ENCODE assay signal across 1 cellular context in genomic region chr13:44989071-44989889, GRCh38.
TF ChIP-seq lines count a peak whose summit lies in the region.

A gene with protein sequence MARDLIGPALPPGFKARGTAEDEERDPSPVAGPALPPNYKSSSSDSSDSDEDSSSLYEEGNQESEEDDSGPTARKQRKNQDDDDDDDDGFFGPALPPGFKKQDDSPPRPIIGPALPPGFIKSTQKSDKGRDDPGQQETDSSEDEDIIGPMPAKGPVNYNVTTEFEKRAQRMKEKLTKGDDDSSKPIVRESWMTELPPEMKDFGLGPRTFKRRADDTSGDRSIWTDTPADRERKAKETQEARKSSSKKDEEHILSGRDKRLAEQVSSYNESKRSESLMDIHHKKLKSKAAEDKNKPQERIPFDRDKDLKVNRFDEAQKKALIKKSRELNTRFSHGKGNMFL (plus strand): TSS chr13:44989538. CDS start chr13:44989655, 117 bp downstream.
TSS of gene NUFIP1 (minus strand) at chr13:44989471. CDS start at chr13:44989436, 35 bp downstream.

TF ChIP-seq in HepG2, 621 proteins besides CTCF, POLR2A, EP300 and RAD21 (continued from another document and continues in another):
- TF ChIP-seq, protein P1, sequence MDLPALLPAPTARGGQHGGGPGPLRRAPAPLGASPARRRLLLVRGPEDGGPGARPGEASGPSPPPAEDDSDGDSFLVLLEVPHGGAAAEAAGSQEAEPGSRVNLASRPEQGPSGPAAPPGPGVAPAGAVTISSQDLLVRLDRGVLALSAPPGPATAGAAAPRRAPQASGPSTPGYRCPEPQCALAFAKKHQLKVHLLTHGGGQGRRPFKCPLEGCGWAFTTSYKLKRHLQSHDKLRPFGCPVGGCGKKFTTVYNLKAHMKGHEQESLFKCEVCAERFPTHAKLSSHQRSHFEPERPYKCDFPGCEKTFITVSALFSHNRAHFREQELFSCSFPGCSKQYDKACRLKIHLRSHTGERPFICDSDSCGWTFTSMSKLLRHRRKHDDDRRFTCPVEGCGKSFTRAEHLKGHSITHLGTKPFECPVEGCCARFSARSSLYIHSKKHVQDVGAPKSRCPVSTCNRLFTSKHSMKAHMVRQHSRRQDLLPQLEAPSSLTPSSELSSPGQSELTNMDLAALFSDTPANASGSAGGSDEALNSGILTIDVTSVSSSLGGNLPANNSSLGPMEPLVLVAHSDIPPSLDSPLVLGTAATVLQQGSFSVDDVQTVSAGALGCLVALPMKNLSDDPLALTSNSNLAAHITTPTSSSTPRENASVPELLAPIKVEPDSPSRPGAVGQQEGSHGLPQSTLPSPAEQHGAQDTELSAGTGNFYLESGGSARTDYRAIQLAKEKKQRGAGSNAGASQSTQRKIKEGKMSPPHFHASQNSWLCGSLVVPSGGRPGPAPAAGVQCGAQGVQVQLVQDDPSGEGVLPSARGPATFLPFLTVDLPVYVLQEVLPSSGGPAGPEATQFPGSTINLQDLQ (CRISPR knock-in tag; IDR thresholded peaks at IDR 0.05) = 0 out of 2 replicates have a peak, but pooled peaks have one; percentile 58
- TF ChIP-seq ZBTB7B (CRISPR knock-in tag; IDR thresholded peaks at IDR 0.05) (peak; percentile 51; the same call in 1 of the 2 replicates), ZNF207 (IDR thresholded peaks at IDR 0.05; ENCODE audit: borderline replicate concordance) (no peak), YY1 (IDR thresholded peaks at IDR 0.05; ENCODE audit: insufficient read depth, insufficient replicate concordance, low read depth, low read length) (peak; percentile 80), SALL2 (CRISPR knock-in tag; IDR thresholded peaks at IDR 0.05) (peak; percentile 61; the same call in 1 of the 2 replicates), XBP1 (CRISPR knock-in tag; IDR thresholded peaks at IDR 0.05) (no peak), ZNF318 (CRISPR knock-in tag; IDR thresholded peaks at IDR 0.05) (no peak), AGO1 (IDR thresholded peaks at IDR 0.05; ENCODE audit: low read depth, low read length, poor library complexity, severe bottlenecking) (peak; percentile 28), ZNF33A (CRISPR knock-in tag; IDR thresholded peaks at IDR 0.05; ENCODE audit: borderline replicate concordance) (no peak), RXRB (CRISPR knock-in tag; IDR thresholded peaks at IDR 0.05; ENCODE audit: borderline replicate concordance) (peak; percentile 51), ZNF761 (CRISPR knock-in tag; conservative IDR thresholded peaks at IDR 0.05) (peak; percentile 87; the same call in 1 of the 2 replicates), PLRG1 (conservative IDR thresholded peaks at IDR 0.05) (no peak), ZNF558 (CRISPR knock-in tag; IDR thresholded peaks at IDR 0.05; ENCODE audit: borderline replicate concordance) (peak; percentile 67; the same call in 1 of the 2 replicates), GZF1 (CRISPR knock-in tag; IDR thresholded peaks at IDR 0.05) (no peak), ZFP90 (CRISPR knock-in tag; IDR thresholded peaks at IDR 0.05; ENCODE audit: borderline replicate concordance) (no peak), NAIF1 (CRISPR knock-in tag; IDR thresholded peaks at IDR 0.05; ENCODE audit: borderline replicate concordance) (no peak), ZNF160 (CRISPR knock-in tag; IDR thresholded peaks at IDR 0.05) (0 out of 2 replicates have a peak, but pooled peaks have one; percentile 21), CBX2 (IDR thresholded peaks at IDR 0.05; ENCODE audit: low read depth, low read length) (no peak), CBX2 (CRISPR knock-in tag; IDR thresholded peaks at IDR 0.05; ENCODE audit: low read depth) (no peak), NCOA1 (CRISPR knock-in tag; IDR thresholded peaks at IDR 0.05) (no peak), NR0B2 (CRISPR knock-in tag; IDR thresholded peaks at IDR 0.05) (peak; percentile 83; the same call in 1 of the 2 replicates), PAX8 (CRISPR knock-in tag; IDR thresholded peaks at IDR 0.05; ENCODE audit: borderline replicate concordance) (peak; percentile 67; the same call in 1 of the 2 replicates), MIER2 (CRISPR knock-in tag; IDR thresholded peaks at IDR 0.05) (no peak), TRIM24 (CRISPR knock-in tag; IDR thresholded peaks at IDR 0.05) (no peak), ZNF816 (CRISPR knock-in tag; IDR thresholded peaks at IDR 0.05; ENCODE audit: borderline replicate concordance) (no peak), DMAP1 (CRISPR knock-in tag; IDR thresholded peaks at IDR 0.05) (peak; percentile 96), RBM22 (optimal IDR thresholded peaks at IDR 0.05; ENCODE audit: low read length) (no peak), NFE2L1 (CRISPR knock-in tag; IDR thresholded peaks at IDR 0.05; ENCODE audit: borderline replicate concordance) (no peak), HNRNPL (IDR thresholded peaks at IDR 0.05; ENCODE audit: low read depth, low read length) (peak; percentile 38; the same call in 1 of the 2 replicates), WIZ (CRISPR knock-in tag; IDR thresholded peaks at IDR 0.05) (no peak), POLR2AphosphoS5 (IDR thresholded peaks at IDR 0.05; ENCODE audit: low read depth, low read length) (peak; percentile 82), KLF6 (CRISPR knock-in tag; IDR thresholded peaks at IDR 0.05) (peak; percentile 76), PREB (CRISPR knock-in tag; IDR thresholded peaks at IDR 0.05) (no peak), ZBTB20 (CRISPR knock-in tag; IDR thresholded peaks at IDR 0.05; ENCODE audit: borderline replicate concordance, low read depth) (no peak), IRF2 (CRISPR knock-in tag; IDR thresholded peaks at IDR 0.05) (peak; percentile 80), ZKSCAN1 (IDR thresholded peaks at IDR 0.05; ENCODE audit: low read length) (no peak), PAWR (CRISPR knock-in tag; IDR thresholded peaks at IDR 0.05; ENCODE audit: borderline replicate concordance) (no peak), ZNF557 (CRISPR knock-in tag; IDR thresholded peaks at IDR 0.05) (no peak)
- TF ChIP-seq, protein P2, sequence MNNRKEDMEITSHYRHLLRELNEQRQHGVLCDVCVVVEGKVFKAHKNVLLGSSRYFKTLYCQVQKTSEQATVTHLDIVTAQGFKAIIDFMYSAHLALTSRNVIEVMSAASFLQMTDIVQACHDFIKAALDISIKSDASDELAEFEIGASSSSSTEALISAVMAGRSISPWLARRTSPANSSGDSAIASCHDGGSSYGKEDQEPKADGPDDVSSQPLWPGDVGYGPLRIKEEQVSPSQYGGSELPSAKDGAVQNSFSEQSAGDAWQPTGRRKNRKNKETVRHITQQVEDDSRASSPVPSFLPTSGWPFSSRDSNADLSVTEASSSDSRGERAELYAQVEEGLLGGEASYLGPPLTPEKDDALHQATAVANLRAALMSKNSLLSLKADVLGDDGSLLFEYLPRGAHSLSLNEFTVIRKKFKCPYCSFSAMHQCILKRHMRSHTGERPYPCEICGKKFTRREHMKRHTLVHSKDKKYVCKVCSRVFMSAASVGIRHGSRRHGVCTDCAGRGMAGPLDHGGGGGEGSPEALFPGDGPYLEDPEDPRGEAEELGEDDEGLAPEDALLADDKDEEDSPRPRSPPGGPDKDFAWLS (CRISPR knock-in tag; IDR thresholded peaks at IDR 0.05; ENCODE audit: borderline replicate concordance) = no peak
- TF ChIP-seq, protein P3, sequence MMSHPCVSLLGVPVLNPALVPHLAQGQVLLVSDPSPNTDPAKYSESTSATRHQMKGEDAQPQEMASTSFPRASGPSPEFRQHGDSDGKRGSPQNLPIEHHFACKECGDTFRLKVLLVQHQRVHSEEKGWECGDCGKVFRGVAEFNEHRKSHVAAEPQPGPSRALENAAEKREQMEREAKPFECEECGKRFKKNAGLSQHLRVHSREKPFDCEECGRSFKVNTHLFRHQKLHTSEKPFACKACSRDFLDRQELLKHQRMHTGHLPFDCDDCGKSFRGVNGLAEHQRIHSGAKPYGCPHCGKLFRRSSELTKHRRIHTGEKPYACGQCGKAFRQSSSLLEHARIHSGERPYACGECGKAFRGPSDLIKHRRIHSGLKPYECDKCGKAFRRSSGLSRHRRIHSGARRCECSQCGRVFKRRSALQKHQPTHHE (CRISPR knock-in tag; IDR thresholded peaks at IDR 0.05; ENCODE audit: borderline replicate concordance) = no peak
- TF ChIP-seq, protein P4, sequence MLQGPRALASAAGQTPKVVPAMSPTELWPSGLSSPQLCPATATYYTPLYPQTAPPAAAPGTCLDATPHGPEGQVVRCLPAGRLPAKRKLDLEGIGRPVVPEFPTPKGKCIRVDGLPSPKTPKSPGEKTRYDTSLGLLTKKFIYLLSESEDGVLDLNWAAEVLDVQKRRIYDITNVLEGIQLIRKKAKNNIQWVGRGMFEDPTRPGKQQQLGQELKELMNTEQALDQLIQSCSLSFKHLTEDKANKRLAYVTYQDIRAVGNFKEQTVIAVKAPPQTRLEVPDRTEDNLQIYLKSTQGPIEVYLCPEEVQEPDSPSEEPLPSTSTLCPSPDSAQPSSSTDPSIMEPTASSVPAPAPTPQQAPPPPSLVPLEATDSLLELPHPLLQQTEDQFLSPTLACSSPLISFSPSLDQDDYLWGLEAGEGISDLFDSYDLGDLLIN (CRISPR knock-in tag; IDR thresholded peaks at IDR 0.05; ENCODE audit: borderline replicate concordance) = no peak
- TF ChIP-seq, protein P5, sequence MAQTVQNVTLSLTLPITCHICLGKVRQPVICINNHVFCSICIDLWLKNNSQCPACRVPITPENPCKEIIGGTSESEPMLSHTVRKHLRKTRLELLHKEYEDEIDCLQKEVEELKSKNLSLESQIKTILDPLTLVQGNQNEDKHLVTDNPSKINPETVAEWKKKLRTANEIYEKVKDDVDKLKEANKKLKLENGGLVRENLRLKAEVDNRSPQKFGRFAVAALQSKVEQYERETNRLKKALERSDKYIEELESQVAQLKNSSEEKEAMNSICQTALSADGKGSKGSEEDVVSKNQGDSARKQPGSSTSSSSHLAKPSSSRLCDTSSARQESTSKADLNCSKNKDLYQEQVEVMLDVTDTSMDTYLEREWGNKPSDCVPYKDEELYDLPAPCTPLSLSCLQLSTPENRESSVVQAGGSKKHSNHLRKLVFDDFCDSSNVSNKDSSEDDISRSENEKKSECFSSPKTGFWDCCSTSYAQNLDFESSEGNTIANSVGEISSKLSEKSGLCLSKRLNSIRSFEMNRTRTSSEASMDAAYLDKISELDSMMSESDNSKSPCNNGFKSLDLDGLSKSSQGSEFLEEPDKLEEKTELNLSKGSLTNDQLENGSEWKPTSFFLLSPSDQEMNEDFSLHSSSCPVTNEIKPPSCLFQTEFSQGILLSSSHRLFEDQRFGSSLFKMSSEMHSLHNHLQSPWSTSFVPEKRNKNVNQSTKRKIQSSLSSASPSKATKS (CRISPR knock-in tag; IDR thresholded peaks at IDR 0.05) = 0 out of 2 replicates have a peak, but pooled peaks have one; percentile 70
